In genomic region chr3:32882603-32883025, GRCh38 we compare ENCODE assay signal across 12 cellular contexts.
DNase-seq lines count a peak whose midpoint lies in the region; ATAC-seq and TF ChIP-seq lines count a peak whose summit lies in the region.
"Had no signal": no experiment of that assay in that cellular context is flagged by ENCODE, and none has a peak within 500 bp of the region (broad histone marks: within the 10 kb centered on the region; RNA-seq: fewer than 3 reads in every experiment).

No MANE protein-coding gene starts in this region.

- H3K4me1 ChIP-seq in CD8-positive, alpha-beta T cell (ENCODE audit: insufficient read depth, low read length), result no peaks in the 10 kb centered on the region
- peaks cover 0 to 13% (median 4%) of the 10 kb centered on the region in 4 donors for H3K4me1 ChIP-seq in upper lobe of left lung

- H3K9me3 ChIP-seq in CD8-positive, alpha-beta T cell (ENCODE audit: low read length), result no peaks in the 10 kb centered on the region
- H3K9me3 ChIP-seq in upper lobe of left lung, result no peaks in the 10 kb centered on the region

- intact Hi-C loops in CD8-positive, alpha-beta T cell (cut with DNase I, micrococcal nuclease), result no loop called here
- intact Hi-C loops in left cardiac atrium (cut with DNase I), result no loop called here

- no peak overlapping the region for H3K4me3 Mint-ChIP-seq in CD8-positive, alpha-beta T cell
- H3K4me3 Mint-ChIP-seq: CD14-positive monocyte had no signal

- H3K36me3 Mint-ChIP-seq in CD8-positive, alpha-beta T cell, result no peaks in the 10 kb centered on the region
- H3K36me3 Mint-ChIP-seq: naive thymus-derived CD8-positive, alpha-beta T cell had no signal

- no peak for TF ChIP-seq CTCF in CD8-positive, alpha-beta T cell (IDR thresholded peaks at IDR 0.05)
- TF ChIP-seq CTCF in upper lobe of left lung (IDR thresholded peaks at IDR 0.05), result no peak

- H3K4me3 ChIP-seq in CD8-positive, alpha-beta T cell (ENCODE audit: low read depth, low read length), result no peak overlapping the region
- H3K4me3 ChIP-seq in upper lobe of left lung, result no peak overlapping the region

- peaks cover 8% of the 10 kb centered on the region for H3K4me1 Mint-ChIP-seq in CD8-positive, alpha-beta T cell (ENCODE audit: low read depth)

- H3K36me3 ChIP-seq in CD8-positive, alpha-beta T cell (ENCODE audit: insufficient read depth, low read length), result no peaks in the 10 kb centered on the region
- H3K36me3 ChIP-seq in upper lobe of left lung, result no peaks in the 10 kb centered on the region

- no peak for TF ChIP-seq POLR2A in upper lobe of left lung (IDR thresholded peaks at IDR 0.05)

- CTCF ChIA-PET in CD8-positive, alpha-beta T cell (lab: Charles Lee), result no interaction called here

- no peaks in the 10 kb centered on the region for H3K27me3 Mint-ChIP-seq in CD8-positive, alpha-beta T cell (ENCODE audit: low read depth)

- peak overlapping the region; percentile 4 for H3K27ac Mint-ChIP-seq in CD8-positive, alpha-beta T cell

- TF ChIP-seq EP300 in upper lobe of left lung (IDR thresholded peaks at IDR 0.05), result no peak

- no peaks in the 10 kb centered on the region for H3K9me3 Mint-ChIP-seq in CD8-positive, alpha-beta T cell
- H3K9me3 Mint-ChIP-seq: naive thymus-derived CD8-positive, alpha-beta T cell had no signal

- H3K27ac ChIP-seq in CD8-positive, alpha-beta T cell (ENCODE audit: low read depth, low read length), result no peak overlapping the region
- H3K27ac ChIP-seq in upper lobe of left lung, result no peak overlapping the region

- no peaks in the 10 kb centered on the region for H3K27me3 ChIP-seq in CD8-positive, alpha-beta T cell (ENCODE audit: insufficient read depth, low read length)
- no peaks in the 10 kb centered on the region for H3K27me3 ChIP-seq in upper lobe of left lung

- POLR2A ChIA-PET in CD8-positive, alpha-beta T cell (lab: Charles Lee), result no interaction called here

- ATAC-seq in CD8-positive, alpha-beta T cell, result no peak
- peak; percentile 81 for ATAC-seq in GM18909 (IDR thresholded peaks at IDR 0.05; ENCODE audit: poor library complexity, unreplicated experiment)
- ATAC-seq in HG02642 (IDR thresholded peaks at IDR 0.05; ENCODE audit: poor library complexity, unreplicated experiment), result peak; percentile 90
- peak; percentile 79 for ATAC-seq in HG03571 (IDR thresholded peaks at IDR 0.05; ENCODE audit: unreplicated experiment)
- no peak for ATAC-seq in left cardiac atrium
- no peak for ATAC-seq in upper lobe of left lung (ENCODE audit: low FRiP score in 2 of 2)

- 77 to 88% methylated on average over 6 of the region's 6 CpGs for WGBS in upper lobe of left lung, 2 donors

- DNase-seq in CD8-positive, alpha-beta T cell, result no peak
- DNase-seq in NCI-H1105 (lab: John Stamatoyannopoulos, UW) (no peak), left cardiac atrium (no peak), upper lobe of left lung (no peak), NCI-H187 (lab: John Stamatoyannopoulos, UW) (no peak)
- DNase-seq: head of caudate nucleus, NCI-H446 had no signal

Comparison
In these comparisons a context has a peak if more than half of its experiments do, and no peak if none do; other contexts are left out.
1. ATAC-seq: peak in GM18909 (single experiment), HG02642 (single experiment) and HG03571 (single experiment); none in CD8-positive, alpha-beta T cell (single experiment), left cardiac atrium (0 of 2) and upper lobe of left lung (0 of 2).